ENCODE assay signal across 19 cellular contexts in genomic region chr17:6325741-6326140, GRCh38.
"Had no signal": no experiment of that assay in that cellular context is flagged by ENCODE, and none has a peak within 500 bp of the region (broad histone marks: within the 10 kb centered on the region; RNA-seq: fewer than 3 reads in every experiment).

No MANE protein-coding gene starts in this region.

- H3K27me3 ChIP-seq: Peyer's patch had no signal

- H3K36me3 ChIP-seq: adrenal gland, Peyer's patch had no signal

- H3K9me3 ChIP-seq: adrenal gland, Peyer's patch had no signal

- H3K27ac ChIP-seq: Peyer's patch, RWPE1 had no signal

- ATAC-seq: activated CD4-positive, CD25-positive, alpha-beta regulatory T cell treated with anti-CD3 and anti-CD28 coated beads, Interleukin-2, amount 50 U/mL, for 24 hours; activated CD8-positive, alpha-beta T cell treated with anti-CD3 and anti-CD28 coated beads for 36 hours; activated T-cell treated with anti-CD3 and anti-CD28 coated beads, Interleukin-2, amount 50 U/mL, for 72 hours had no signal

- H3K4me3 ChIP-seq: adrenal gland, Peyer's patch had no signal

- DNase-seq: activated CD4-positive, alpha-beta T cell treated with anti-CD3 and anti-CD28 coated beads for 4 hours; activated CD8-positive, alpha-beta memory T cell treated with anti-CD3 and anti-CD28 coated beads, Interleukin-2, amount 50 U/mL, for 4 hours; activated CD8-positive, alpha-beta T cell treated with anti-CD3 and anti-CD28 coated beads for 36 hours; activated naive CD4-positive, alpha-beta T cell treated with anti-CD3 and anti-CD28 coated beads, Interleukin-2, amount 50 U/mL, for 16 hours; activated naive CD8-positive, alpha-beta T cell treated with anti-CD3 and anti-CD28 coated beads, Interleukin-2, amount 10 ng/mL, durations not matched to agents 7 days and 5 days; activated T-cell treated with anti-CD3 and anti-CD28 coated beads, Interleukin-2, amount 50 U/mL, for 72 hours; anterior cingulate cortex; MM.1S; NCI-H1105; NCI-H1436 treated with DMSO at 0.1 percent for 48 hours; NCI-H187 treated with DMSO at 0.1 percent for 48 hours; NCI-H2081 treated with DMSO at 0.1 percent for 48 hours; NCI-H446; NCI-H524; Peyer's patch; SHP77 treated with DMSO at 0.1 percent for 48 hours had no signal

- H3K4me1 ChIP-seq: adrenal gland, Peyer's patch had no signal
